In genomic region chr18:66495844-66496243, GRCh38 we compare ENCODE assay signal across 9 cellular contexts.
DNase-seq lines count a peak whose midpoint lies in the region; ATAC-seq, FAIRE-seq and TF ChIP-seq lines count a peak whose summit lies in the region.
"Had no signal": no experiment of that assay in that cellular context is flagged by ENCODE, and none has a peak within 500 bp of the region (broad histone marks: within the 10 kb centered on the region; RNA-seq: fewer than 3 reads in every experiment).

No MANE protein-coding gene starts in this region.

- no peaks in the 10 kb centered on the region for H3K27me3 Mint-ChIP-seq in T-cell

- H3K4me1 ChIP-seq in GM12878 (ENCODE audit: control insufficient read depth, insufficient read depth, low read length) = no peaks in the 10 kb centered on the region
- H3K4me1 ChIP-seq: Peyer's patch had no signal

- ATAC-seq in HG03045 (IDR thresholded peaks at IDR 0.05; ENCODE audit: unreplicated experiment) (peak; percentile 46), GM12878 (peak; percentile 95), left colon (peak; percentile 68), T-cell (replicated peaks in 1 of 4) (no peak)

- no peak overlapping the region for H3K4me2 ChIP-seq in GM12878 (ENCODE audit: control insufficient read depth, insufficient read depth)

- peak; percentile 40 to 67 (median 51); a peak in 4 of 6 replicates for TF ChIP-seq CTCF in GM12878 (IDR thresholded peaks at IDR 0.05 in 2 of 3, conservative IDR thresholded peaks at IDR 0.05 in 1 of 3; ENCODE audit: control insufficient read depth in 2 of 3, extremely low read depth in 1 of 3, insufficient read depth in 1 of 3, low read depth in 3 of 3, low read length in 3 of 3)

- peak; percentile 1 for DNase-seq in GM12891 (ENCODE audit: insufficient read length, low spot score)
- peak; percentile 64 for DNase-seq in NCI-H345 (lab: John Stamatoyannopoulos, UW)
- DNase-seq in GM12878 (ENCODE audit: low read depth, low spot score) = no peak
- peak; percentile 25 to 56 for DNase-seq in left colon
- no peak for DNase-seq in T-helper 9 cell
- DNase-seq in T-cell = no peak
- no peak for DNase-seq in RCC 7860 (ENCODE audit: low spot score)

- H3K9me3 ChIP-seq in GM12878 (replicated peaks; ENCODE audit: control insufficient read depth, insufficient read depth, low read length) = no peaks in the 10 kb centered on the region
- H3K9me3 ChIP-seq: Peyer's patch had no signal

- RAD21 ChIA-PET in GM12878 (lab: Charles Lee; ENCODE audit: unreplicated experiment) = interaction anchor here (1.1 kb wide), 1 partner anchor 20 kb away, joined by 3 read pairs; no protein-coding TSS in a partner anchor

- H3K27me3 ChIP-seq in GM12878 (replicated peaks in 1 of 2; ENCODE audit: control insufficient read depth in 2 of 2, insufficient read depth in 2 of 2, low read length in 1 of 2) = no peaks in the 10 kb centered on the region
- H3K27me3 ChIP-seq: Peyer's patch had no signal

- SMC1A ChIA-PET in GM12878 (lab: Charles Lee; ENCODE audit: uncharacterized antibody, unreplicated experiment) = interaction anchor here (1.1 kb wide), 1 partner anchor 373 kb away, joined by 5 read pairs; no protein-coding TSS in a partner anchor

- H3K4me3 Mint-ChIP-seq in T-cell = no peak overlapping the region

- no peaks in the 10 kb centered on the region for H3K4me1 Mint-ChIP-seq in T-cell

- no peak for TF ChIP-seq EP300 in GM12878 (IDR thresholded peaks at IDR 0.05; ENCODE audit: borderline replicate concordance in 1 of 2, control insufficient read depth in 1 of 2, low read depth in 2 of 2, low read length in 2 of 2)

- TF ChIP-seq POLR2A in GM12891 (IDR thresholded peaks at IDR 0.05; ENCODE audit: low read depth, low read length) = no peak
- no peak for TF ChIP-seq POLR2A in GM12878 (IDR thresholded peaks at IDR 0.05; ENCODE audit: low read depth, low read length)

- CTCF ChIA-PET in GM12878 (lab: Yijun Ruan, JAX) = interaction anchor here (0.7 to 1.5 kb wide), 3 partner anchors 15 to 559 kb away, joined by 3 to 6 read pairs (median 5); no protein-coding TSS in a partner anchor
- CTCF ChIA-PET in T-cell (lab: Charles Lee) = no interaction called here

- H3K4me3 ChIP-seq in GM12878 = no peak overlapping the region
- H3K4me3 ChIP-seq: Peyer's patch had no signal

- H2AFZ ChIP-seq in GM12878 (ENCODE audit: control insufficient read depth, low read depth, low read length) = no peak overlapping the region

- FAIRE-seq in GM12891 (lab: Jason Lieb, UNC) (peak; percentile 26), GM12878 (lab: Jason Lieb, UNC) (no peak), RCC 7860 (lab: Jason Lieb, UNC) (no peak)

- 29% methylated on average over 3 of the region's 3 CpGs for WGBS in GM12878 (ENCODE audit: insufficient coverage, insufficient replicate concordance, low lambda C conversion rate, missing lambda C conversion rate)

- BruUV-seq in GM12878 (replicated peaks; lab: Mats Ljungman, UMichigan) = no TSS peak

- H3K9me3 Mint-ChIP-seq in T-cell = peaks cover 6 to 13% (median 12%) of the 10 kb centered on the region in 3 donors

- H3K27ac Mint-ChIP-seq in T-cell = no peak overlapping the region

- no peaks in the 10 kb centered on the region for H3K36me3 ChIP-seq in GM12878 (ENCODE audit: control insufficient read depth in 2 of 2, insufficient read depth in 2 of 2, low read length in 1 of 2)
- H3K36me3 ChIP-seq: Peyer's patch had no signal

- peak; percentile 60 for TF ChIP-seq RAD21 in GM12878 (IDR thresholded peaks at IDR 0.05; ENCODE audit: insufficient read depth, low read depth, low read length)

- POLR2A ChIA-PET in GM12878 (lab: Charles Lee) = no interaction called here
- POLR2A ChIA-PET in T-cell (lab: Charles Lee) = no interaction called here

- H3K27ac ChIP-seq in GM12878 (ENCODE audit: control insufficient read depth, insufficient read depth) = no peak overlapping the region
- H3K27ac ChIP-seq: Peyer's patch had no signal

- intact Hi-C loops in GM12878 (cut with micrococcal nuclease; ENCODE audit: unreplicated experiment) (loop anchor here (2.0 to 5.0 kb wide), 3 partner anchors 371 to 769 kb away; no protein-coding TSS in a partner anchor), left colon (cut with DNase I, micrococcal nuclease) (no loop called here)

- H4K20me1 ChIP-seq in GM12878 (ENCODE audit: control insufficient read depth, insufficient read depth) = no peaks in the 10 kb centered on the region

- no peaks in the 10 kb centered on the region for H3K36me3 Mint-ChIP-seq in T-cell

- in situ Hi-C loops in GM12878 (cut with MboI) = no loop called here

- H3K9ac ChIP-seq in GM12878 (ENCODE audit: control insufficient read depth, insufficient read depth, low read length) = no peak overlapping the region

- no peaks in the 10 kb centered on the region for H3K79me2 ChIP-seq in GM12878 (ENCODE audit: control insufficient read depth, insufficient read depth, low read length)

TF ChIP-seq in GM12891, 5 proteins besides CTCF, POLR2A, EP300 and RAD21:
- TF ChIP-seq PAX5 (IDR thresholded peaks at IDR 0.05; ENCODE audit: insufficient read depth, low read length, severe bottlenecking) (no peak), SPI1 (IDR thresholded peaks at IDR 0.05; ENCODE audit: low read depth, low read length) (no peak), TAF1 (IDR thresholded peaks at IDR 0.05; ENCODE audit: low read depth, low read length) (no peak), POLR2AphosphoS5 (IDR thresholded peaks at IDR 0.05; ENCODE audit: low read depth, low read length) (no peak)

TF ChIP-seq in GM12878, 131 proteins besides CTCF, POLR2A, EP300 and RAD21:
- TF ChIP-seq CEBPB (IDR thresholded peaks at IDR 0.05; ENCODE audit: borderline replicate concordance in 1 of 2, low read depth in 2 of 2, low read length in 2 of 2) (no peak), SMC3 (IDR thresholded peaks at IDR 0.05; ENCODE audit: borderline replicate concordance, low read length) (peak; percentile 74; the same call in 1 of the 2 replicates)

Comparison
In these comparisons a context has a peak if more than half of its experiments do, and no peak if none do; other contexts are left out.
1. DNase-seq: peak in GM12891 (single experiment), NCI-H345 (single experiment) and left colon (2 of 2); none in GM12878 (single experiment), T-helper 9 cell (single experiment), T-cell (0 of 34) and RCC 7860 (single experiment).
2. ATAC-seq: peak in HG03045 (single experiment), GM12878 (single experiment) and left colon (single experiment); none in T-cell (0 of 4).